8 cellular contexts compared by ENCODE assay signal in genomic region chr11:62340269-62340901, GRCh38. TPM values are rescaled to one million over a fixed set of nuclear protein-coding genes. Genes with fewer than 3 reads are reported as not detected.
DNase-seq lines count a peak whose midpoint lies in the region; ATAC-seq, FAIRE-seq and TF ChIP-seq lines count a peak whose summit lies in the region.

No MANE protein-coding gene starts in this region.

- H3K4me1 ChIP-seq in NT2/D1 (ENCODE audit: insufficient read depth, insufficient read length): no peaks in the 10 kb centered on the region
- H3K4me1 ChIP-seq in tibial nerve: peaks cover 0 to 18% (median 3%) of the 10 kb centered on the region in 4 donors

- no peak for TF ChIP-seq POLR2A in tibial nerve (IDR thresholded peaks at IDR 0.05)

- TF ChIP-seq EP300 in tibial nerve (IDR thresholded peaks at IDR 0.05): no peak

- peak; percentile 50 to 75 (median 67) for TF ChIP-seq CTCF in tibial nerve (IDR thresholded peaks at IDR 0.05)

- H3K36me3 ChIP-seq in NT2/D1 (ENCODE audit: insufficient read depth, insufficient read length, low read length) (peaks cover 20% of the 10 kb centered on the region), tibial nerve (no peaks in the 10 kb centered on the region)

- ATAC-seq in activated T-cell treated with anti-CD3 and anti-CD28 coated beads, Interleukin-2, amount 50 U/mL, for 4 hours: peak; percentile 32 to 47

- H3K4me1 Mint-ChIP-seq in activated T-cell treated with anti-CD3 and anti-CD28 coated beads, Interleukin-2, amount 50 U/mL, for 4 hours (ENCODE audit: low read depth): peaks cover 11% of the 10 kb centered on the region

- peaks cover 13% of the 10 kb centered on the region for H3K27me3 Mint-ChIP-seq in activated T-cell treated with anti-CD3 and anti-CD28 coated beads, Interleukin-2, amount 50 U/mL, for 4 hours (ENCODE audit: low read depth)

- DNase-seq in AG08395 (ENCODE audit: low spot score) (peak; percentile 57), GM19239 (ENCODE audit: insufficient read length, low spot score) (no peak), NT2/D1 (ENCODE audit: low read depth, low spot score) (peak; percentile 43), fibroblast of peridontal ligament (ENCODE audit: extremely low read depth) (peak; percentile 60), non-pigmented ciliary epithelial cell (ENCODE audit: low read depth) (peak; percentile 15), tibial nerve (ENCODE audit: low spot score in 2 of 2) (peak; percentile 35 to 62), T1000 (lab: John Stamatoyannopoulos, UW) (no peak)
- peak; percentile 34 for DNase-seq in activated T-cell treated with anti-CD3 and anti-CD28 coated beads, Interleukin-2, amount 50 U/mL, for 4 hours

- FAIRE-seq in GM19239 (lab: Jason Lieb, UNC): peak; percentile 40

- H3K9me3 Mint-ChIP-seq in activated T-cell treated with anti-CD3 and anti-CD28 coated beads, Interleukin-2, amount 50 U/mL, for 4 hours: no peaks in the 10 kb centered on the region

- no peak overlapping the region for H3K9ac ChIP-seq in NT2/D1 (ENCODE audit: insufficient read length, low read depth)

- no peaks in the 10 kb centered on the region for H3K36me3 Mint-ChIP-seq in activated T-cell treated with anti-CD3 and anti-CD28 coated beads, Interleukin-2, amount 50 U/mL, for 4 hours (ENCODE audit: insufficient read depth)

- H3K4me3 Mint-ChIP-seq in activated T-cell treated with anti-CD3 and anti-CD28 coated beads, Interleukin-2, amount 50 U/mL, for 4 hours: no peak overlapping the region

- peak overlapping the region in 2 of 4 donors; percentile 40 to 74 for H3K27ac ChIP-seq in tibial nerve

- H3K9me3 ChIP-seq in NT2/D1 (ENCODE audit: insufficient read depth, low read length) (no peaks in the 10 kb centered on the region), tibial nerve (no peaks in the 10 kb centered on the region)

- H3K4me3 ChIP-seq in NT2/D1 (ENCODE audit: insufficient read length, low read depth): no peak overlapping the region
- no peak overlapping the region for H3K4me3 ChIP-seq in tibial nerve

- H3K27me3 ChIP-seq in NT2/D1 (ENCODE audit: insufficient read depth, insufficient read length) (peaks cover under 1% of the 10 kb centered on the region), tibial nerve (no peaks in the 10 kb centered on the region)

- 39 to 48% methylated on average over 6 of the region's 6 CpGs for WGBS in tibial nerve, 2 donors

RNA-seq across cellular contexts. Expression of gene ASRGL1, which starts 3.1 kb away (rescaled TPM):
- 1 to 10 TPM; 3.1 to 4.5 (median 4.2) TPM for total RNA-seq in activated T-cell treated with anti-CD3 and anti-CD28 coated beads, Interleukin-2, amount 50 U/mL, for 4 hours
- total RNA-seq in tibial nerve: 10 to 100 TPM in 2 of 4 donors, 1 to 10 TPM in 2; 4.2 to 16.7 (median 12.5) TPM

RNA-seq across cellular contexts. Expression of gene SCGB1D4, which starts 41.5 kb away (rescaled TPM):
- not detected for total RNA-seq in activated T-cell treated with anti-CD3 and anti-CD28 coated beads, Interleukin-2, amount 50 U/mL, for 4 hours
- not detected for total RNA-seq in tibial nerve

Comparison
In these comparisons a context has a peak if more than half of its experiments do, and no peak if none do; other contexts are left out.
1. DNase-seq: peak in AG08395 (single experiment), NT2/D1 (single experiment), activated T-cell treated with anti-CD3 and anti-CD28 coated beads, Interleukin-2, amount 50 U/mL, for 4 hours (single experiment), fibroblast of peridontal ligament (single experiment), non-pigmented ciliary epithelial cell (single experiment) and tibial nerve (2 of 2); none in GM19239 (single experiment) and T1000 (single experiment).